Comparison of ENCODE assay signal across 20 cellular contexts in the genomic region with DNA sequence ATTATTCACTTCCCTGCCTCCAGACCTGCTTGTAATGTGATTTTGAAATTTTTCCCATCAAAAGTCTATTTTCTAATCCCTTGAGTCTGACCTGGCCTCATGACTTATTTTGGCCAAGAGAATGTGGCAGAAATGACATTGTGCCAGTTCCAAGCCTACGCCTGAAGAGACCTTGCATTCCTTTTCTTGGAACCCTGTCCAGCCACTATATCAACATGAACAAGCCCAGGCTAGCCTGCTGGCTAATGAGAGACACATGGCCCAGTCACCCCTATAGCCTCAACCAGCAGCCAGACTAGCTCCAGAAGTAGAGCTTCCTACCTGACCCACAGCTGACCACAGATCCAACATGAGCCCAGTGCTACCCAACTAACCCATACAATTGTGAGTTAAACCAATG.
DNase-seq lines count a peak whose midpoint lies in the region; ATAC-seq and TF ChIP-seq lines count a peak whose summit lies in the region.
"Had no signal": no experiment of that assay in that cellular context is flagged by ENCODE, and none has a peak within 500 bp of the region (broad histone marks: within the 10 kb centered on the region; RNA-seq: fewer than 3 reads in every experiment).

No MANE protein-coding gene starts in this region.

- no peaks in the 10 kb centered on the region for H3K27me3 ChIP-seq in GM23248 (replicated peaks; ENCODE audit: insufficient read depth)
- no peaks in the 10 kb centered on the region for H3K27me3 ChIP-seq in mammary epithelial cell (ENCODE audit: insufficient read depth, low read length)
- H3K27me3 ChIP-seq in H9 (ENCODE audit: insufficient read depth, low read length): no peaks in the 10 kb centered on the region
- H3K27me3 ChIP-seq: SJSA1 had no signal

- H3K4me2 ChIP-seq in GM23248 (ENCODE audit: unreplicated experiment) (no peak overlapping the region), mammary epithelial cell (ENCODE audit: insufficient read depth, low read depth, low read length) (no peak overlapping the region), H9 (ENCODE audit: insufficient read depth, insufficient read length, low read length) (no peak overlapping the region)

- H3K14ac ChIP-seq in H9 (ENCODE audit: insufficient read depth, low read length): no peak overlapping the region

- no peaks in the 10 kb centered on the region for H3K36me3 Mint-ChIP-seq in H9 (ENCODE audit: insufficient read depth in 1 of 3, low read depth in 3 of 3)
- H3K36me3 Mint-ChIP-seq in T-cell: no peaks in the 10 kb centered on the region
- H3K36me3 Mint-ChIP-seq: CD4-positive, CD25-positive, alpha-beta regulatory T cell; IgD-negative memory B cell had no signal

- H3K4me3 Mint-ChIP-seq in H9: no peak overlapping the region
- H3K4me3 Mint-ChIP-seq in T-cell: no peak overlapping the region
- H3K4me3 Mint-ChIP-seq: CD4-positive, CD25-positive, alpha-beta regulatory T cell; IgD-negative memory B cell had no signal

- no peak overlapping the region for H2BK12ac ChIP-seq in H9 (ENCODE audit: insufficient read length, low read depth, low read length)

- H3K4me1 ChIP-seq in GM23248 (ENCODE audit: insufficient read depth) (peaks cover 16% of the 10 kb centered on the region; the same call in 1 of the 2 replicates), mammary epithelial cell (ENCODE audit: insufficient read depth, low read length) (peaks cover 8% of the 10 kb centered on the region), H9 (ENCODE audit: insufficient read depth, low read length) (no peaks in the 10 kb centered on the region)
- H3K4me1 ChIP-seq: SJSA1 had no signal

- H3K79me1 ChIP-seq in H9 (ENCODE audit: insufficient read depth, low read depth, low read length, poor library complexity, severe bottlenecking): no peaks in the 10 kb centered on the region

- H4K91ac ChIP-seq in H9 (ENCODE audit: insufficient read length, low read depth, low read length): no peak overlapping the region

- no peak overlapping the region for H2BK20ac ChIP-seq in H9 (ENCODE audit: low read depth, low read length, poor library complexity, severe bottlenecking)

- no peak overlapping the region for H3K23ac ChIP-seq in H9 (ENCODE audit: insufficient read length, low read depth, low read length)

- TF ChIP-seq CTCF in mammary epithelial cell (conservative IDR thresholded peaks at IDR 0.05 in 1 of 2, IDR thresholded peaks at IDR 0.05 in 1 of 2; ENCODE audit: extremely low read depth in 1 of 2, insufficient read depth in 1 of 2, low read depth in 1 of 2, low read length in 2 of 2) (no peak), foreskin fibroblast (IDR thresholded peaks at IDR 0.05; ENCODE audit: low read depth, low read length) (no peak), H9 (conservative IDR thresholded peaks at IDR 0.05) (no peak)

- no peaks in the 10 kb centered on the region for H3F3A ChIP-seq in GM23248 (ENCODE audit: insufficient read depth)

- no peak overlapping the region for H2BK5ac ChIP-seq in H9 (ENCODE audit: insufficient read length, low read length)

- no peak overlapping the region for H2AK5ac ChIP-seq in H9 (ENCODE audit: insufficient read length, low read length)

- no peaks in the 10 kb centered on the region for H4K20me1 ChIP-seq in GM23248 (ENCODE audit: insufficient read depth)
- no peaks in the 10 kb centered on the region for H4K20me1 ChIP-seq in mammary epithelial cell (ENCODE audit: insufficient read depth, low read length)
- H4K20me1 ChIP-seq in H9 (ENCODE audit: control insufficient read depth, insufficient read depth, insufficient read length): no peaks in the 10 kb centered on the region

- H3K23me2 ChIP-seq in H9 (ENCODE audit: insufficient read length, low read depth, low read length, poor library complexity, severe bottlenecking): no peaks in the 10 kb centered on the region

- H3K9me3 Mint-ChIP-seq in H9 (no peaks in the 10 kb centered on the region), T-cell (no peaks in the 10 kb centered on the region)

- no peaks in the 10 kb centered on the region for H3K9me3 ChIP-seq in GM23248 (ENCODE audit: low read depth)
- H3K9me3 ChIP-seq in mammary epithelial cell (replicated peaks; ENCODE audit: insufficient read depth, low read length): no peaks in the 10 kb centered on the region
- H3K9me3 ChIP-seq in H9 (ENCODE audit: control insufficient read depth, low read depth, low read length): no peaks in the 10 kb centered on the region
- H3K9me3 ChIP-seq: SJSA1 had no signal

- H4K8ac ChIP-seq in H9 (replicated peaks; ENCODE audit: insufficient read length, low read depth, low read length): no peak overlapping the region

- H3K4me1 Mint-ChIP-seq in H9 (peaks cover 2 to 9% of the 10 kb centered on the region in 2 experiments; a peak in 3 of 4 replicates), T-cell (no peaks in the 10 kb centered on the region)
- H3K4me1 Mint-ChIP-seq: CD4-positive, CD25-positive, alpha-beta regulatory T cell; IgD-negative memory B cell had no signal

- no peak overlapping the region for H3T11ph ChIP-seq in H9 (ENCODE audit: low read length)

- H3K27ac Mint-ChIP-seq in H9 (peak overlapping the region in 1 of 3 experiments; percentile 83; a peak in 1 of 7 replicates), T-cell (no peak overlapping the region)
- H3K27ac Mint-ChIP-seq: CD4-positive, CD25-positive, alpha-beta regulatory T cell; IgD-negative memory B cell had no signal

- H3K79me2 ChIP-seq in GM23248 (ENCODE audit: insufficient read depth): no peaks in the 10 kb centered on the region
- no peaks in the 10 kb centered on the region for H3K79me2 ChIP-seq in mammary epithelial cell (ENCODE audit: insufficient read depth, low read length)
- no peaks in the 10 kb centered on the region for H3K79me2 ChIP-seq in H9 (ENCODE audit: insufficient read depth, low read length)

- H3K4me3 ChIP-seq in GM23248 (no peak overlapping the region), mammary epithelial cell (replicated peaks in 1 of 3; ENCODE audit: insufficient read depth in 1 of 3, low read depth in 2 of 3, low read length in 3 of 3) (no peak overlapping the region), foreskin fibroblast (ENCODE audit: low read depth in 1 of 2, low read length in 2 of 2) (no peak overlapping the region)
- H3K4me3 ChIP-seq: SJSA1 had no signal

- dilution Hi-C loops in mammary epithelial cell (cut with HindIII; ENCODE audit: low sequenced_read_pairs): loop anchor here (25.0 kb wide), 1 partner anchor 134 kb away; no protein-coding TSS in a partner anchor

- BruUV-seq in mammary epithelial cell (replicated peaks; lab: Mats Ljungman, UMichigan): no TSS peak

- H2AFZ ChIP-seq in GM23248: no peak overlapping the region; the same call in 1 of the 2 replicates
- peak overlapping the region; percentile 41 for H2AFZ ChIP-seq in mammary epithelial cell (ENCODE audit: low read depth, low read length)
- H2AFZ ChIP-seq in H9 (ENCODE audit: low read length): no peak overlapping the region

- H3K4ac ChIP-seq in H9 (ENCODE audit: low read depth, low read length): no peak overlapping the region

- in situ Hi-C loops in GM23248 (cut with MboI) (no loop called here), mammary epithelial cell (cut with MboI; ENCODE audit: low sequenced_read_pairs in 2 of 2) (loop anchor here (25.0 kb wide), 2 partner anchors 409 to 1159 kb away; a partner anchor contains a TSS)

- H3K27ac ChIP-seq in GM23248: no peak overlapping the region
- H3K27ac ChIP-seq in mammary epithelial cell (ENCODE audit: insufficient read depth, low read depth, low read length): no peak overlapping the region
- no peak overlapping the region for H3K27ac ChIP-seq in H9 (ENCODE audit: insufficient read length, low read depth, low read length)
- H3K27ac ChIP-seq: SJSA1 had no signal

- H3K27me3 Mint-ChIP-seq in H9 (ENCODE audit: low read depth): no peaks in the 10 kb centered on the region; the same call in 1 of the 2 replicates
- H3K27me3 Mint-ChIP-seq in T-cell: peaks cover 5 to 6% of the 10 kb centered on the region in 2 donors
- H3K27me3 Mint-ChIP-seq: CD4-positive, CD25-positive, alpha-beta regulatory T cell had no signal

- H3K56ac ChIP-seq in H9 (ENCODE audit: insufficient read length, low read depth, low read length): no peak overlapping the region

- no peak overlapping the region for H2BK15ac ChIP-seq in H9 (ENCODE audit: low read depth, low read length)

- H3K36me3 ChIP-seq in GM23248 (ENCODE audit: low read depth): no peaks in the 10 kb centered on the region
- no peaks in the 10 kb centered on the region for H3K36me3 ChIP-seq in mammary epithelial cell (ENCODE audit: insufficient read depth, low read length)
- H3K36me3 ChIP-seq: SJSA1 had no signal

- CTCF ChIA-PET in mammary epithelial cell (lab: Charles Lee; ENCODE audit: low non-redundant PET) (interaction anchor here (0.6 kb wide), 1 partner anchor 161 kb away, joined by 5 read pairs; a partner anchor contains a TSS), T-cell (lab: Charles Lee) (interaction anchor here in 1 of 2 donors (0.6 kb wide), 1 partner anchor 37 kb away, joined by 3 read pairs; no protein-coding TSS in a partner anchor)

- 37 to 38% methylated on average over 1 of the region's 1 CpG for WGBS in GM23248 (ENCODE audit: low coverage in 1 of 2, low lambda C conversion rate in 2 of 2, missing lambda C conversion rate in 2 of 2), 2 experiments
- 38% methylated on average over 1 of the region's 1 CpG for WGBS in mammary epithelial cell (ENCODE audit: low coverage, missing lambda C conversion rate)
- no CpG with 5 or more reads among the region's 1 CpG for WGBS in H9 (ENCODE audit: extremely low coverage, insufficient read length, low lambda C conversion rate)

- peak; percentile 17 for DNase-seq in AG08395 (ENCODE audit: low spot score)
- DNase-seq in GM23248: peak; percentile 42
- peak; percentile 57 for DNase-seq in mammary epithelial cell
- peak; percentile 19 to 69 for DNase-seq in foreskin fibroblast
- no peak for DNase-seq in activated naive CD4-positive, alpha-beta T cell treated with Interleukin-2 at 50 U/mL for 16 hours
- no peak for DNase-seq in H9
- DNase-seq in T-cell: no peak
- no peak for DNase-seq in SIG-M5 treated with dmso at 0.1 percent for 504 hours (lab: John Stamatoyannopoulos, UW; ENCODE audit: unreplicated experiment)
- DNase-seq: 8988T; AML-193; CD4-positive, CD25-positive, alpha-beta regulatory T cell; NCI-H1417; NCI-H2029; NCI-H2227 treated with DMSO at 0.1 percent for 48 hours; NCI-H524 treated with DMSO at 0.1 percent for 48 hours; NK-92 treated with Interleukin-12 subunit alpha and Interleukin-12 subunit beta, amount 100 ng/mL, for 24 hours; OCI-M1; RPMI8226 had no signal

- H3K9ac ChIP-seq in GM23248 (no peak overlapping the region), mammary epithelial cell (ENCODE audit: insufficient read depth, low read length) (no peak overlapping the region), H9 (ENCODE audit: extremely low read depth, insufficient read length, low read length) (no peak overlapping the region)

- H3K9me2 ChIP-seq in GM23248 (ENCODE audit: insufficient read depth): peaks cover 5% of the 10 kb centered on the region; the same call in 1 of the 2 replicates

- intact Hi-C loops in mammary epithelial cell (cut with micrococcal nuclease): no loop called here

- H4K5ac ChIP-seq in H9 (ENCODE audit: insufficient read length, low read depth, low read length): no peak overlapping the region

- H2BK120ac ChIP-seq in H9 (ENCODE audit: low read depth, low read length, poor library complexity, severe bottlenecking): no peak overlapping the region

- no peak for ATAC-seq in T-cell (replicated peaks in 1 of 4)

- POLR2A ChIA-PET in T-cell (lab: Charles Lee): no interaction called here

- H3K18ac ChIP-seq in H9 (ENCODE audit: insufficient read length, low read depth, low read length): no peak overlapping the region

Comparison
In these comparisons a context has a peak if more than half of its experiments do, and no peak if none do; other contexts are left out.
1. DNase-seq: peak in AG08395 (single experiment), GM23248 (single experiment), mammary epithelial cell (single experiment) and foreskin fibroblast (2 of 2); none in activated naive CD4-positive, alpha-beta T cell treated with Interleukin-2 at 50 U/mL for 16 hours (single experiment), H9 (single experiment), T-cell (0 of 34) and SIG-M5 treated with dmso at 0.1 percent for 504 hours (single experiment).